21 cellular contexts compared by ENCODE assay signal in genomic region chr10:121843379-121843778, GRCh38.
"Had no signal": no experiment of that assay in that cellular context is flagged by ENCODE, and none has a peak within 500 bp of the region (broad histone marks: within the 10 kb centered on the region; RNA-seq: fewer than 3 reads in every experiment).

No MANE protein-coding gene starts in this region.

- H3K9me3 ChIP-seq: MG63 had no signal

- H3K36me3 ChIP-seq: MG63 had no signal

- H3K4me3 ChIP-seq: MG63 had no signal

- ATAC-seq: Panc1, PC-3 had no signal

- H3K27ac ChIP-seq: RWPE1 had no signal

- DNase-seq: IMR-90, Karpas-422, KG1, MG63, NCI-H1092, NCI-H1105 treated with DMSO at 0.1 percent for 48 hours, NCI-H1417 treated with DMSO at 0.1 percent for 48 hours, NCI-H187, NCI-H2029, NCI-H2081 treated with DMSO at 0.1 percent for 48 hours, NCI-H2171, NCI-H226, NCI-H446, NCI-H510A, NCI-H524 treated with DMSO at 0.1 percent for 48 hours, NCI-H69, NCI-H774, PC-3, SHP77 had no signal

- H3K27me3 ChIP-seq: MG63 had no signal
